Comparison of ENCODE assay signal across 8 cellular contexts in genomic region chr5:74934949-74935751, GRCh38.
DNase-seq lines count a peak whose midpoint lies in the region; ATAC-seq and TF ChIP-seq lines count a peak whose summit lies in the region.

No MANE protein-coding gene starts in this region.

- peak overlapping the region; percentile 28 to 91 (median 80) for H3K27ac Mint-ChIP-seq in naive thymus-derived CD8-positive, alpha-beta T cell

- peak overlapping the region; percentile 63 to 80 (median 74) for H3K4me3 Mint-ChIP-seq in naive thymus-derived CD8-positive, alpha-beta T cell

- TF ChIP-seq CTCF in choroid plexus epithelial cell (conservative IDR thresholded peaks at IDR 0.05; ENCODE audit: low read depth, low read length), result peak; percentile 63

- H3K4me3 ChIP-seq in SK-N-MC (peak overlapping the region; percentile 55), choroid plexus epithelial cell (ENCODE audit: low read depth, low read length) (no peak overlapping the region)

- H3K9me3 Mint-ChIP-seq in naive thymus-derived CD8-positive, alpha-beta T cell, result no peaks in the 10 kb centered on the region

- peak; percentile 87 to 88 for ATAC-seq in naive thymus-derived CD8-positive, alpha-beta T cell
- ATAC-seq in GM19351 (IDR thresholded peaks at IDR 0.05; ENCODE audit: unreplicated experiment), result no peak
- ATAC-seq in HG03045 (IDR thresholded peaks at IDR 0.05; ENCODE audit: unreplicated experiment), result no peak

- no peak overlapping the region for H3K9ac ChIP-seq in SK-N-MC (ENCODE audit: insufficient read length)

- peak; percentile 11 for DNase-seq in activated CD4-positive, alpha-beta T cell treated with anti-CD3 and anti-CD28 coated beads for 1 hour
- no peak for DNase-seq in activated CD4-positive, alpha-beta T cell treated with anti-CD3 and anti-CD28 coated beads, Interleukin-2, amount 50 U/mL, for 4 hours
- peak; percentile 18 for DNase-seq in SK-N-MC (ENCODE audit: low read depth, low spot score)
- peak; percentile 70 for DNase-seq in choroid plexus epithelial cell (ENCODE audit: low read depth)
- DNase-seq in naive thymus-derived CD8-positive, alpha-beta T cell, result peak in 7 of 10 donors; percentile 2 to 60 (median 18)
- no peak for DNase-seq in iPS-NIHi11 (ENCODE audit: low spot score)

- POLR2A ChIA-PET in naive thymus-derived CD8-positive, alpha-beta T cell (lab: Charles Lee), result interaction anchor here (0.6 to 2.9 kb wide), 9 partner anchors 10 to 301 kb away, joined by 3 to 20 read pairs (median 7); partner anchors contain the start of genes ANKRD31 and GCNT4

- no peaks in the 10 kb centered on the region for H3K9me3 ChIP-seq in SK-N-MC (ENCODE audit: low read depth, low read length)

- peaks cover 16 to 34% (median 30%) of the 10 kb centered on the region in 4 donors for H3K4me1 Mint-ChIP-seq in naive thymus-derived CD8-positive, alpha-beta T cell

- H3K27me3 Mint-ChIP-seq in naive thymus-derived CD8-positive, alpha-beta T cell, result peaks cover 0 to 12% (median 0%) of the 10 kb centered on the region in 5 donors

- H3K27ac ChIP-seq in SK-N-MC, result peak overlapping the region; percentile 57; the same call in 1 of the 2 replicates

- H3K36me3 ChIP-seq in SK-N-MC (ENCODE audit: insufficient read depth, low read length), result no peaks in the 10 kb centered on the region

- H3K36me3 Mint-ChIP-seq in naive thymus-derived CD8-positive, alpha-beta T cell, result no peaks in the 10 kb centered on the region

Comparison
In these comparisons a context has a peak if more than half of its experiments do, and no peak if none do; other contexts are left out.
1. DNase-seq: peak in activated CD4-positive, alpha-beta T cell treated with anti-CD3 and anti-CD28 coated beads for 1 hour (single experiment), SK-N-MC (single experiment), choroid plexus epithelial cell (single experiment) and naive thymus-derived CD8-positive, alpha-beta T cell (7 of 10); none in activated CD4-positive, alpha-beta T cell treated with anti-CD3 and anti-CD28 coated beads, Interleukin-2, amount 50 U/mL, for 4 hours (0 of 2) and iPS-NIHi11 (single experiment).
2. ATAC-seq: peak in naive thymus-derived CD8-positive, alpha-beta T cell (2 of 2); none in GM19351 (single experiment) and HG03045 (single experiment).